ENCODE assay signal across 9 cellular contexts in genomic region chr14:61537567-61538463, GRCh38.
A peak's percentile ranks its signal among the peaks of the same experiment; 100 is the strongest.
DNase-seq lines count a peak whose midpoint lies in the region; ATAC-seq and TF ChIP-seq lines count a peak whose summit lies in the region.
"Had no signal": no experiment of that assay in that cellular context is flagged by ENCODE, and none has a peak within 500 bp of the region (broad histone marks: within the 10 kb centered on the region; RNA-seq: fewer than 3 reads in every experiment).

No MANE protein-coding gene starts in this region.

- TF ChIP-seq CTCF in fibroblast of pulmonary artery (IDR thresholded peaks at IDR 0.05; ENCODE audit: low read length, missing control alignments) = no peak
- TF ChIP-seq CTCF in prostate gland (IDR thresholded peaks at IDR 0.05) = no peak

- H3K27ac Mint-ChIP-seq in activated CD4-positive, alpha-beta T cell treated with anti-CD3 and anti-CD28 coated beads, Interleukin-2, amount 10 ng/mL, durations not matched to agents 24 days and 14 days = peak overlapping the region; percentile 73

- no peaks in the 10 kb centered on the region for H3K9me3 Mint-ChIP-seq in activated CD4-positive, alpha-beta T cell treated with anti-CD3 and anti-CD28 coated beads, Interleukin-2, amount 10 ng/mL, durations not matched to agents 24 days and 14 days

- ATAC-seq in GM19351 (IDR thresholded peaks at IDR 0.05; ENCODE audit: unreplicated experiment) (no peak), HG03139 (IDR thresholded peaks at IDR 0.05; ENCODE audit: unreplicated experiment) (no peak)

- no peak overlapping the region for H3K4me3 Mint-ChIP-seq in activated CD4-positive, alpha-beta T cell treated with anti-CD3 and anti-CD28 coated beads, Interleukin-2, amount 10 ng/mL, durations not matched to agents 24 days and 14 days

- H3K4me3 ChIP-seq in fibroblast of pulmonary artery (replicated peaks; ENCODE audit: low read depth, low read length) (no peak overlapping the region), prostate gland (no peak overlapping the region)

- no peaks in the 10 kb centered on the region for H3K36me3 ChIP-seq in prostate gland
- H3K36me3 ChIP-seq: neutrophil had no signal

- H3K27me3 ChIP-seq in prostate gland (replicated peaks; ENCODE audit: insufficient read depth) = no peaks in the 10 kb centered on the region
- H3K27me3 ChIP-seq: neutrophil had no signal

- whole genome bisulfite sequencing in prostate gland = 17% methylated on average over 8 of the region's 8 CpGs

- no peaks in the 10 kb centered on the region for H3K9me3 ChIP-seq in prostate gland
- H3K9me3 ChIP-seq: neutrophil had no signal

- no peak for TF ChIP-seq POLR2A in prostate gland (IDR thresholded peaks at IDR 0.05)

- peaks cover 76% of the 10 kb centered on the region for H3K36me3 Mint-ChIP-seq in activated CD4-positive, alpha-beta T cell treated with anti-CD3 and anti-CD28 coated beads, Interleukin-2, amount 10 ng/mL, durations not matched to agents 24 days and 14 days (ENCODE audit: low read depth)

- peaks cover 62% of the 10 kb centered on the region for H3K4me1 Mint-ChIP-seq in activated CD4-positive, alpha-beta T cell treated with anti-CD3 and anti-CD28 coated beads, Interleukin-2, amount 10 ng/mL, durations not matched to agents 24 days and 14 days

- peaks cover 17% of the 10 kb centered on the region for H3K4me1 ChIP-seq in prostate gland (replicated peaks)

- no peaks in the 10 kb centered on the region for H3K27me3 Mint-ChIP-seq in activated CD4-positive, alpha-beta T cell treated with anti-CD3 and anti-CD28 coated beads, Interleukin-2, amount 10 ng/mL, durations not matched to agents 24 days and 14 days

- peak overlapping the region; percentile 67 to 76 for H3K27ac ChIP-seq in prostate gland
- H3K27ac ChIP-seq: neutrophil had no signal

- DNase-seq in ELF-1 (ENCODE audit: low read depth, low spot score) (peak; percentile 42), LHCN-M2 (ENCODE audit: low read depth) (peak; percentile 86), fibroblast of pulmonary artery (ENCODE audit: low read depth) (peak; percentile 95), prostate gland (ENCODE audit: low spot score) (peak; percentile 82), midbrain (lab: John Stamatoyannopoulos, UW) (no peak)
- peak; percentile 67 for DNase-seq in activated CD4-positive, alpha-beta T cell treated with anti-CD3 and anti-CD28 coated beads, Interleukin-2, amount 10 ng/mL, durations not matched to agents 24 days and 14 days

- intact Hi-C loops in activated CD4-positive, alpha-beta T cell treated with anti-CD3 and anti-CD28 coated beads, Interleukin-2, amount 10 ng/mL, durations not matched to agents 24 days and 14 days (cut with micrococcal nuclease) = no loop called here
- intact Hi-C loops in prostate gland (cut with DNase I) = no loop called here
